Comparison of ENCODE assay signal across 19 cellular contexts in genomic region chr5:18805376-18805775, GRCh38.
DNase-seq lines count a peak whose midpoint lies in the region; FAIRE-seq and TF ChIP-seq lines count a peak whose summit lies in the region.
"Had no signal": no experiment of that assay in that cellular context is flagged by ENCODE, and none has a peak within 500 bp of the region (broad histone marks: within the 10 kb centered on the region; RNA-seq: fewer than 3 reads in every experiment).

No MANE protein-coding gene starts in this region.

- TF ChIP-seq EP300 in transverse colon (IDR thresholded peaks at IDR 0.05; ENCODE audit: low read depth): no peak

- H3K9me3 ChIP-seq in keratinocyte (ENCODE audit: control insufficient read depth, low read depth, low read length): no peaks in the 10 kb centered on the region
- no peaks in the 10 kb centered on the region for H3K9me3 ChIP-seq in transverse colon
- no peaks in the 10 kb centered on the region for H3K9me3 ChIP-seq in vagina
- H3K9me3 ChIP-seq: BLaER1 had no signal

- H3K4me3 ChIP-seq in keratinocyte (ENCODE audit: control insufficient read depth in 2 of 3, extremely low read depth in 1 of 3, insufficient read depth in 2 of 3, low read depth in 1 of 3, low read length in 3 of 3) (no peak overlapping the region), transverse colon (no peak overlapping the region), vagina (no peak overlapping the region)
- H3K4me3 ChIP-seq: BLaER1 had no signal

- peak; percentile 39 for DNase-seq in NCI-H2171 treated with DMSO at 0.1 percent for 48 hours (lab: John Stamatoyannopoulos, UW)
- no peak for DNase-seq in NCI-H2171 (lab: John Stamatoyannopoulos, UW)
- peak; percentile 37 for DNase-seq in NCI-H446 treated with DMSO at 0.1 percent for 48 hours (lab: John Stamatoyannopoulos, UW)
- no peak for DNase-seq in keratinocyte (ENCODE audit: low read depth, low spot score)
- no peak for DNase-seq in transverse colon
- no peak for DNase-seq in vagina (ENCODE audit: extremely low spot score in 2 of 2)
- DNase-seq in NCI-H2081 (lab: John Stamatoyannopoulos, UW): no peak
- DNase-seq: CD4-positive, CD25-positive, alpha-beta regulatory T cell; CD8-positive, alpha-beta T cell; DMS53; DND-41; GOT3; H7; HCEC 1CT had no signal

- no peak overlapping the region for H3K27ac ChIP-seq in keratinocyte (ENCODE audit: control insufficient read depth, insufficient read depth, low read length)
- H3K27ac ChIP-seq in transverse colon: no peak overlapping the region
- H3K27ac ChIP-seq in vagina: no peak overlapping the region
- H3K27ac ChIP-seq: 22Rv1, BLaER1, C4-2B had no signal

- no peaks in the 10 kb centered on the region for H3K9me1 ChIP-seq in keratinocyte (ENCODE audit: control insufficient read depth, extremely low read depth, insufficient read depth, low read length)

- intact Hi-C loops in transverse colon (cut with DNase I; ENCODE audit: low total_unique reads) (no loop called here), vagina (cut with DNase I) (no loop called here)

- no peak for FAIRE-seq in keratinocyte (lab: Jason Lieb, UNC)
- FAIRE-seq: G401.6, GM12892 had no signal

- no peak for TF ChIP-seq POLR2A in transverse colon (IDR thresholded peaks at IDR 0.05)
- TF ChIP-seq POLR2A in vagina (IDR thresholded peaks at IDR 0.05): no peak

- H3K27me3 ChIP-seq in keratinocyte (ENCODE audit: control insufficient read depth, extremely low read depth, insufficient read depth, low read length) (no peaks in the 10 kb centered on the region), transverse colon (no peaks in the 10 kb centered on the region), vagina (no peaks in the 10 kb centered on the region)
- H3K27me3 ChIP-seq: BLaER1 had no signal

- no peak for TF ChIP-seq CTCF in keratinocyte (optimal IDR thresholded peaks at IDR 0.05 in 1 of 3, IDR thresholded peaks at IDR 0.05 in 1 of 3, conservative IDR thresholded peaks at IDR 0.05 in 1 of 3; ENCODE audit: extremely low read depth in 1 of 3, insufficient read depth in 2 of 3, low read length in 3 of 3)
- TF ChIP-seq CTCF in transverse colon (IDR thresholded peaks at IDR 0.05): no peak
- TF ChIP-seq CTCF in vagina (IDR thresholded peaks at IDR 0.05): no peak

- no peaks in the 10 kb centered on the region for H3K4me1 ChIP-seq in keratinocyte (ENCODE audit: control insufficient read depth, extremely low read depth, insufficient read depth, low read length)
- no peaks in the 10 kb centered on the region for H3K4me1 ChIP-seq in transverse colon
- H3K4me1 ChIP-seq in vagina: no peaks in the 10 kb centered on the region
- H3K4me1 ChIP-seq: BLaER1 had no signal

- 31 to 55% methylated on average over 2 of the region's 2 CpGs for WGBS in transverse colon (ENCODE audit: low coverage in 1 of 2), 2 donors

- in situ Hi-C loops in transverse colon (cut with MboI; ENCODE audit: low pct_ligation_motif_present in 1 of 4, low pct_unique_long_range_greater_than_20kb in 1 of 4, low sequenced_read_pairs in 3 of 4): no loop called here

- no peaks in the 10 kb centered on the region for H3K36me3 ChIP-seq in keratinocyte (ENCODE audit: control insufficient read depth in 2 of 2, extremely low read depth in 1 of 2, insufficient read depth in 2 of 2, low read length in 2 of 2)
- H3K36me3 ChIP-seq in transverse colon: no peaks in the 10 kb centered on the region
- H3K36me3 ChIP-seq in vagina: no peaks in the 10 kb centered on the region
- H3K36me3 ChIP-seq: BLaER1 had no signal

- dilution Hi-C loops in keratinocyte (cut with MboI; ENCODE audit: extremely low pct_ligation_motif_present, low sequenced_read_pairs): no loop called here

- no peaks in the 10 kb centered on the region for H3K79me2 ChIP-seq in keratinocyte (ENCODE audit: control insufficient read depth, insufficient read depth, low read length)

- H3K4me2 ChIP-seq in keratinocyte (ENCODE audit: control insufficient read depth, extremely low read depth, insufficient read depth, low read depth, low read length): no peak overlapping the region
- H3K4me2 ChIP-seq: BLaER1 had no signal

- H4K20me1 ChIP-seq in keratinocyte (ENCODE audit: control insufficient read depth, extremely low read depth, insufficient read depth, low read length): no peaks in the 10 kb centered on the region
- H4K20me1 ChIP-seq: BLaER1 had no signal

- no peak overlapping the region for H3K9ac ChIP-seq in keratinocyte (ENCODE audit: control insufficient read depth, extremely low read depth, insufficient read depth, low read length)
- H3K9ac ChIP-seq: BLaER1 had no signal

- H2AFZ ChIP-seq in keratinocyte (ENCODE audit: control insufficient read depth, low read length): peak overlapping the region; percentile 57

Comparison
In these comparisons a context has a peak if more than half of its experiments do, and no peak if none do; other contexts are left out.
1. DNase-seq: peak in NCI-H2171 treated with DMSO at 0.1 percent for 48 hours (single experiment) and NCI-H446 treated with DMSO at 0.1 percent for 48 hours (single experiment); none in NCI-H2171 (single experiment), keratinocyte (single experiment), transverse colon (single experiment), vagina (0 of 2) and NCI-H2081 (0 of 2).